ENCODE assay signal across 19 cellular contexts in genomic region chr11:10257478-10257877, GRCh38. TPM values are rescaled to one million over a fixed set of nuclear protein-coding genes. Genes with fewer than 3 reads are reported as not detected.
DNase-seq lines count a peak whose midpoint lies in the region; ATAC-seq and TF ChIP-seq lines count a peak whose summit lies in the region.
"Had no signal": no experiment of that assay in that cellular context is flagged by ENCODE, and none has a peak within 500 bp of the region (broad histone marks: within the 10 kb centered on the region; RNA-seq: fewer than 3 reads in every experiment).

No MANE protein-coding gene starts in this region.

- H3K36me3 Mint-ChIP-seq in H9 (ENCODE audit: insufficient read depth in 1 of 3, low read depth in 3 of 3), result peaks cover 0 to 4% (median 2%) of the 10 kb centered on the region in 3 experiments; a peak in 2 of 7 replicates
- H3K36me3 Mint-ChIP-seq: CD8-positive, alpha-beta memory T cell had no signal

- no peak overlapping the region for H2AK5ac ChIP-seq in H9 (ENCODE audit: insufficient read length, low read length)

- no peak overlapping the region for H3T11ph ChIP-seq in H9 (ENCODE audit: low read length)

- no peaks in the 10 kb centered on the region for H3K23me2 ChIP-seq in H9 (ENCODE audit: insufficient read length, low read depth, low read length, poor library complexity, severe bottlenecking)

- H3K27ac ChIP-seq in H9 (ENCODE audit: insufficient read length, low read depth, low read length), result no peak overlapping the region
- peak overlapping the region; percentile 32 for H3K27ac ChIP-seq in parathyroid adenoma
- H3K27ac ChIP-seq: BLaER1 treated with 17β-estradiol and CSF1 and Interleukin-3, amounts not matched to agents 10 nM and 100 nM had no signal

- no peak overlapping the region for H2BK20ac ChIP-seq in H9 (ENCODE audit: low read depth, low read length, poor library complexity, severe bottlenecking)

- H4K20me1 ChIP-seq in H9 (ENCODE audit: control insufficient read depth, insufficient read depth, insufficient read length), result no peaks in the 10 kb centered on the region

- DNase-seq in NCI-H2171 treated with DMSO at 0.1 percent for 48 hours (lab: John Stamatoyannopoulos, UW) (peak; percentile 24), NCI-H2171 (lab: John Stamatoyannopoulos, UW) (no peak), H9 (peak; percentile 30), NCI-H510A treated with DMSO at 0.1 percent for 48 hours (lab: John Stamatoyannopoulos, UW) (peak; percentile 1), middle frontal gyrus (ENCODE audit: extremely low spot score, low spot score) (no peak)
- DNase-seq: CD8-positive, alpha-beta memory T cell; GF-D8; HCEC 1CT; KBM-7; NCI-H1105; NCI-H187; NCI-H226; NCI-H526 treated with DMSO at 0.1 percent for 48 hours; Right ventricle myocardium superior; SW 1271; T-helper 2 cell had no signal

- no peak overlapping the region for H2BK15ac ChIP-seq in H9 (ENCODE audit: low read depth, low read length)

- H2BK5ac ChIP-seq in H9 (ENCODE audit: insufficient read length, low read length), result no peak overlapping the region

- no peak overlapping the region for H3K23ac ChIP-seq in H9 (ENCODE audit: insufficient read length, low read depth, low read length)

- H3K4me1 Mint-ChIP-seq in H9, result peaks cover 11 to 12% of the 10 kb centered on the region in 2 experiments

- no CpG with 5 or more reads among the region's 4 CpGs for WGBS in H9 (ENCODE audit: extremely low coverage, insufficient read length, low lambda C conversion rate)

- H3K14ac ChIP-seq in H9 (ENCODE audit: insufficient read depth, low read length), result no peak overlapping the region

- no peaks in the 10 kb centered on the region for H3K4me1 ChIP-seq in H9 (ENCODE audit: insufficient read depth, low read length)
- peaks cover 3% of the 10 kb centered on the region for H3K4me1 ChIP-seq in parathyroid adenoma

- H3K4me3 ChIP-seq in parathyroid adenoma (ENCODE audit: low read depth, low read length), result no peak overlapping the region
- H3K4me3 ChIP-seq: BLaER1 treated with 17β-estradiol and CSF1 and Interleukin-3, amounts not matched to agents 10 nM and 100 nM had no signal

- H3K9me3 ChIP-seq in H9 (ENCODE audit: control insufficient read depth, low read depth, low read length) (no peaks in the 10 kb centered on the region), parathyroid adenoma (ENCODE audit: control insufficient read depth, low read length) (no peaks in the 10 kb centered on the region)
- H3K9me3 ChIP-seq: BLaER1 treated with 17β-estradiol and CSF1 and Interleukin-3, amounts not matched to agents 10 nM and 100 nM had no signal

- no peaks in the 10 kb centered on the region for H3K36me3 ChIP-seq in parathyroid adenoma (ENCODE audit: control insufficient read depth, insufficient read depth, low read length)
- H3K36me3 ChIP-seq: BLaER1 treated with 17β-estradiol and CSF1 and Interleukin-3, amounts not matched to agents 10 nM and 100 nM had no signal

- no peak overlapping the region for H2BK120ac ChIP-seq in H9 (ENCODE audit: low read depth, low read length, poor library complexity, severe bottlenecking)

- no peak overlapping the region for H3K18ac ChIP-seq in H9 (ENCODE audit: insufficient read length, low read depth, low read length)

- H3K27me3 ChIP-seq in H9 (ENCODE audit: insufficient read depth, low read length) (no peaks in the 10 kb centered on the region), parathyroid adenoma (ENCODE audit: control insufficient read depth, insufficient read depth, low read length) (no peaks in the 10 kb centered on the region)
- H3K27me3 ChIP-seq: BLaER1 treated with 17β-estradiol and CSF1 and Interleukin-3, amounts not matched to agents 10 nM and 100 nM had no signal

- H3K9me3 Mint-ChIP-seq in H9, result no peaks in the 10 kb centered on the region
- H3K9me3 Mint-ChIP-seq: CD8-positive, alpha-beta memory T cell had no signal

- H3K4me2 ChIP-seq in H9 (ENCODE audit: insufficient read depth, insufficient read length, low read length) (no peak overlapping the region), parathyroid adenoma (ENCODE audit: low read length) (no peak overlapping the region)
- H3K4me2 ChIP-seq: BLaER1 treated with 17β-estradiol and CSF1 and Interleukin-3, amounts not matched to agents 10 nM and 100 nM had no signal

- H2BK12ac ChIP-seq in H9 (ENCODE audit: insufficient read length, low read depth, low read length), result no peak overlapping the region

- H2AFZ ChIP-seq in H9 (ENCODE audit: low read length), result no peak overlapping the region
- no peak overlapping the region for H2AFZ ChIP-seq in parathyroid adenoma

- no peak overlapping the region for H4K8ac ChIP-seq in H9 (replicated peaks; ENCODE audit: insufficient read length, low read depth, low read length)

- H3K27me3 Mint-ChIP-seq in H9 (ENCODE audit: low read depth), result no peaks in the 10 kb centered on the region
- H3K27me3 Mint-ChIP-seq: CD8-positive, alpha-beta memory T cell had no signal

- H3K9ac ChIP-seq in H9 (ENCODE audit: extremely low read depth, insufficient read length, low read length) (no peak overlapping the region), parathyroid adenoma (no peak overlapping the region)
- H3K9ac ChIP-seq: BLaER1 treated with 17β-estradiol and CSF1 and Interleukin-3, amounts not matched to agents 10 nM and 100 nM had no signal

- no peak overlapping the region for H4K5ac ChIP-seq in H9 (ENCODE audit: insufficient read length, low read depth, low read length)

- H3K27ac Mint-ChIP-seq in H9, result peak overlapping the region in 2 of 3 experiments; percentile 82; a peak in 1 of 7 replicates
- H3K27ac Mint-ChIP-seq: CD8-positive, alpha-beta memory T cell had no signal

- TF ChIP-seq CTCF in H9 (conservative IDR thresholded peaks at IDR 0.05) (no peak), parathyroid adenoma (IDR thresholded peaks at IDR 0.05) (no peak)

- H4K91ac ChIP-seq in H9 (ENCODE audit: insufficient read length, low read depth, low read length), result no peak overlapping the region

- no peak overlapping the region for H3K4ac ChIP-seq in H9 (ENCODE audit: low read depth, low read length)

- ATAC-seq in HG03342 (IDR thresholded peaks at IDR 0.05; ENCODE audit: unreplicated experiment), result no peak

- H3K79me1 ChIP-seq in H9 (ENCODE audit: insufficient read depth, low read depth, low read length, poor library complexity, severe bottlenecking), result peaks cover 2% of the 10 kb centered on the region

- no peaks in the 10 kb centered on the region for H3K79me2 ChIP-seq in H9 (ENCODE audit: insufficient read depth, low read length)
- H3K79me2 ChIP-seq in parathyroid adenoma, result peaks cover 8% of the 10 kb centered on the region

- no peak overlapping the region for H3K56ac ChIP-seq in H9 (ENCODE audit: insufficient read length, low read depth, low read length)

- no peak overlapping the region for H3K4me3 Mint-ChIP-seq in H9
- H3K4me3 Mint-ChIP-seq: CD8-positive, alpha-beta memory T cell had no signal

RNA-seq across cellular contexts. Expression of gene SBF2, which starts 36.5 kb away (rescaled TPM):
- total RNA-seq in H9 (2021), result 29.8 and 30.2 TPM in 2 replicates

RNA-seq across cellular contexts. Expression of gene ADM, which starts 47.4 kb away (rescaled TPM):
- 99.1 and 106 TPM in 2 replicates for total RNA-seq in H9 (2021)

Comparison
In these comparisons a context has a peak if more than half of its experiments do, and no peak if none do; other contexts are left out.
1. DNase-seq: peak in NCI-H2171 treated with DMSO at 0.1 percent for 48 hours (single experiment), H9 (single experiment) and NCI-H510A treated with DMSO at 0.1 percent for 48 hours (single experiment); none in NCI-H2171 (single experiment) and middle frontal gyrus (single experiment).